In the genomic region with DNA sequence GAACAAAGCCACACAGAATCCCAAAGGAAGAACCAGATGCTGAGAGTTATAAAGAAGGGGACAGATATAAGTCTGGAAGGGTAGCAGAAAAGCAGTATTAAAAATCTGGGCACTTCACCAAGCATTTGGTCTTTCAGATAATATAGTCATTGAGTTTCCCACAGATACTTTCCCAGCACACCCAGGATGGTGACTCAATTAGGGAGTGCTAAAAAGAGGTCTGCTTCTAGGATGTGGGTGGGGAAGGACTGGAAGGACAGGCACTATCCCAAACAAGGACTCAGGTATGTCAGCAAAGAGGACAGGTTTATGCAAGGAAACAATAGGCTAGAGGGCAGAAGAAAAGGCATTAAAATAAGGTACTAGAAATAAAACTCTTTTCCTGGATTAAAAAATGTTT, we compare ENCODE assay signal across 3 cellular contexts.
TF ChIP-seq lines count a peak whose summit lies in the region.

No MANE protein-coding gene starts in this region.

TF ChIP-seq in liver, 16 proteins besides CTCF, POLR2A, EP300 and RAD21:
- TF ChIP-seq, protein P1, sequence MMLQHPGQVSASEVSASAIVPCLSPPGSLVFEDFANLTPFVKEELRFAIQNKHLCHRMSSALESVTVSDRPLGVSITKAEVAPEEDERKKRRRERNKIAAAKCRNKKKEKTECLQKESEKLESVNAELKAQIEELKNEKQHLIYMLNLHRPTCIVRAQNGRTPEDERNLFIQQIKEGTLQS (IDR thresholded peaks at IDR 0.05): no peak
- TF ChIP-seq FOXA1 (IDR thresholded peaks at IDR 0.05): no peak
- no peak for TF ChIP-seq RXRA (IDR thresholded peaks at IDR 0.05)
- no peak for TF ChIP-seq EGR1 (IDR thresholded peaks at IDR 0.05; ENCODE audit: low read depth in 2 of 2)
- no peak for TF ChIP-seq SP1 (IDR thresholded peaks at IDR 0.05)
- no peak for TF ChIP-seq NR2F2 (IDR thresholded peaks at IDR 0.05)
- no peak for TF ChIP-seq HNF4G (IDR thresholded peaks at IDR 0.05)
- TF ChIP-seq, protein P2, sequence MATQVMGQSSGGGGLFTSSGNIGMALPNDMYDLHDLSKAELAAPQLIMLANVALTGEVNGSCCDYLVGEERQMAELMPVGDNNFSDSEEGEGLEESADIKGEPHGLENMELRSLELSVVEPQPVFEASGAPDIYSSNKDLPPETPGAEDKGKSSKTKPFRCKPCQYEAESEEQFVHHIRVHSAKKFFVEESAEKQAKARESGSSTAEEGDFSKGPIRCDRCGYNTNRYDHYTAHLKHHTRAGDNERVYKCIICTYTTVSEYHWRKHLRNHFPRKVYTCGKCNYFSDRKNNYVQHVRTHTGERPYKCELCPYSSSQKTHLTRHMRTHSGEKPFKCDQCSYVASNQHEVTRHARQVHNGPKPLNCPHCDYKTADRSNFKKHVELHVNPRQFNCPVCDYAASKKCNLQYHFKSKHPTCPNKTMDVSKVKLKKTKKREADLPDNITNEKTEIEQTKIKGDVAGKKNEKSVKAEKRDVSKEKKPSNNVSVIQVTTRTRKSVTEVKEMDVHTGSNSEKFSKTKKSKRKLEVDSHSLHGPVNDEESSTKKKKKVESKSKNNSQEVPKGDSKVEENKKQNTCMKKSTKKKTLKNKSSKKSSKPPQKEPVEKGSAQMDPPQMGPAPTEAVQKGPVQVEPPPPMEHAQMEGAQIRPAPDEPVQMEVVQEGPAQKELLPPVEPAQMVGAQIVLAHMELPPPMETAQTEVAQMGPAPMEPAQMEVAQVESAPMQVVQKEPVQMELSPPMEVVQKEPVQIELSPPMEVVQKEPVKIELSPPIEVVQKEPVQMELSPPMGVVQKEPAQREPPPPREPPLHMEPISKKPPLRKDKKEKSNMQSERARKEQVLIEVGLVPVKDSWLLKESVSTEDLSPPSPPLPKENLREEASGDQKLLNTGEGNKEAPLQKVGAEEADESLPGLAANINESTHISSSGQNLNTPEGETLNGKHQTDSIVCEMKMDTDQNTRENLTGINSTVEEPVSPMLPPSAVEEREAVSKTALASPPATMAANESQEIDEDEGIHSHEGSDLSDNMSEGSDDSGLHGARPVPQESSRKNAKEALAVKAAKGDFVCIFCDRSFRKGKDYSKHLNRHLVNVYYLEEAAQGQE (IDR thresholded peaks at IDR 0.05): no peak
- TF ChIP-seq, protein P3, sequence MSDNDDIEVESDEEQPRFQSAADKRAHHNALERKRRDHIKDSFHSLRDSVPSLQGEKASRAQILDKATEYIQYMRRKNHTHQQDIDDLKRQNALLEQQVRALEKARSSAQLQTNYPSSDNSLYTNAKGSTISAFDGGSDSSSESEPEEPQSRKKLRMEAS (IDR thresholded peaks at IDR 0.05): no peak
- no peak for TF ChIP-seq GABPA (IDR thresholded peaks at IDR 0.05 in 1 of 2, conservative IDR thresholded peaks at IDR 0.05 in 1 of 2)
- TF ChIP-seq YY1 (IDR thresholded peaks at IDR 0.05): no peak
- TF ChIP-seq, protein P4, sequence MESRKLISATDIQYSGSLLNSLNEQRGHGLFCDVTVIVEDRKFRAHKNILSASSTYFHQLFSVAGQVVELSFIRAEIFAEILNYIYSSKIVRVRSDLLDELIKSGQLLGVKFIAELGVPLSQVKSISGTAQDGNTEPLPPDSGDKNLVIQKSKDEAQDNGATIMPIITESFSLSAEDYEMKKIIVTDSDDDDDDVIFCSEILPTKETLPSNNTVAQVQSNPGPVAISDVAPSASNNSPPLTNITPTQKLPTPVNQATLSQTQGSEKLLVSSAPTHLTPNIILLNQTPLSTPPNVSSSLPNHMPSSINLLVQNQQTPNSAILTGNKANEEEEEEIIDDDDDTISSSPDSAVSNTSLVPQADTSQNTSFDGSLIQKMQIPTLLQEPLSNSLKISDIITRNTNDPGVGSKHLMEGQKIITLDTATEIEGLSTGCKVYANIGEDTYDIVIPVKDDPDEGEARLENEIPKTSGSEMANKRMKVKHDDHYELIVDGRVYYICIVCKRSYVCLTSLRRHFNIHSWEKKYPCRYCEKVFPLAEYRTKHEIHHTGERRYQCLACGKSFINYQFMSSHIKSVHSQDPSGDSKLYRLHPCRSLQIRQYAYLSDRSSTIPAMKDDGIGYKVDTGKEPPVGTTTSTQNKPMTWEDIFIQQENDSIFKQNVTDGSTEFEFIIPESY (IDR thresholded peaks at IDR 0.05): no peak
- TF ChIP-seq HNF4A (conservative IDR thresholded peaks at IDR 0.05): no peak
- no peak for TF ChIP-seq JUND (IDR thresholded peaks at IDR 0.05)
- TF ChIP-seq TAF1 (conservative IDR thresholded peaks at IDR 0.05): no peak
- TF ChIP-seq FOXA2 (IDR thresholded peaks at IDR 0.05): no peak

TF ChIP-seq in HepG2, 621 proteins besides CTCF, POLR2A, EP300 and RAD21:
- TF ChIP-seq, protein P5, sequence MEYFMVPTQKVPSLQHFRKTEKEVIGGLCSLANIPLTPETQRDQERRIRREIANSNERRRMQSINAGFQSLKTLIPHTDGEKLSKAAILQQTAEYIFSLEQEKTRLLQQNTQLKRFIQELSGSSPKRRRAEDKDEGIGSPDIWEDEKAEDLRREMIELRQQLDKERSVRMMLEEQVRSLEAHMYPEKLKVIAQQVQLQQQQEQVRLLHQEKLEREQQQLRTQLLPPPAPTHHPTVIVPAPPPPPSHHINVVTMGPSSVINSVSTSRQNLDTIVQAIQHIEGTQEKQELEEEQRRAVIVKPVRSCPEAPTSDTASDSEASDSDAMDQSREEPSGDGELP (IDR thresholded peaks at IDR 0.05; ENCODE audit: borderline replicate concordance, low read depth): no peak
- TF ChIP-seq MAZ (IDR thresholded peaks at IDR 0.05; ENCODE audit: borderline replicate concordance, low read depth, low read length) (no peak), MAZ (CRISPR knock-in tag; IDR thresholded peaks at IDR 0.05; ENCODE audit: low read depth) (no peak)
TF ChIP-seq in HepG2: peak in this region for 0.

TF ChIP-seq in endothelial cell of umbilical vein, 7 proteins besides CTCF, POLR2A, EP300 and RAD21:
- no peak for TF ChIP-seq MYC (IDR thresholded peaks at IDR 0.05; ENCODE audit: low read depth, low read length)
- no peak for TF ChIP-seq POLR2AphosphoS5 (IDR thresholded peaks at IDR 0.05; ENCODE audit: insufficient read depth, low read depth, low read length)
- no peak for TF ChIP-seq FOS (IDR thresholded peaks at IDR 0.05; ENCODE audit: borderline replicate concordance, insufficient read depth, low read length)
- no peak for TF ChIP-seq GATA2 (IDR thresholded peaks at IDR 0.05; ENCODE audit: insufficient read depth, insufficient read length, low read depth, low read length)
- TF ChIP-seq, protein P3 (IDR thresholded peaks at IDR 0.05; ENCODE audit: insufficient read depth, insufficient read length): no peak
- no peak for TF ChIP-seq JUN (IDR thresholded peaks at IDR 0.05; ENCODE audit: borderline replicate concordance, insufficient read depth, insufficient read length, low read depth)
